In genomic region chr6:43231735-43232450, GRCh38 we compare ENCODE assay signal across 1 cellular context.
TF ChIP-seq lines count a peak whose summit lies in the region.

No MANE protein-coding gene starts in this region.

TF ChIP-seq in HEK293, 187 proteins besides CTCF, POLR2A, EP300 and RAD21 (continued from another document):
- TF ChIP-seq ZNF391 (tag by site-specific recombination; IDR thresholded peaks at IDR 0.05; ENCODE audit: borderline replicate concordance, low read depth): no peak
- TF ChIP-seq ZNF426 (tag by site-specific recombination; IDR thresholded peaks at IDR 0.05): no peak
- peak; percentile 67 for TF ChIP-seq ZNF121 (tag by site-specific recombination; IDR thresholded peaks at IDR 0.05)
- no peak for TF ChIP-seq ZNF501 (tag by site-specific recombination; IDR thresholded peaks at IDR 0.05)
- TF ChIP-seq ZSCAN30 (tag by site-specific recombination; IDR thresholded peaks at IDR 0.05): no peak
- TF ChIP-seq ZNF791 (tag by site-specific recombination; IDR thresholded peaks at IDR 0.05): no peak
- TF ChIP-seq ZNF148 (tag by site-specific recombination; IDR thresholded peaks at IDR 0.05; ENCODE audit: borderline replicate concordance): no peak
- TF ChIP-seq ZNF785 (tag by site-specific recombination; IDR thresholded peaks at IDR 0.05): no peak
- 0 out of 2 replicates have a peak, but pooled peaks have one; percentile 29 for TF ChIP-seq ZNF645 (tag by site-specific recombination; IDR thresholded peaks at IDR 0.05)
- TF ChIP-seq ZNF701 (tag by site-specific recombination; IDR thresholded peaks at IDR 0.05): no peak
- TF ChIP-seq GLI2 (tag by site-specific recombination; IDR thresholded peaks at IDR 0.05; ENCODE audit: borderline replicate concordance, low read depth): no peak
- no peak for TF ChIP-seq TCF7L2 (IDR thresholded peaks at IDR 0.05; ENCODE audit: borderline replicate concordance, low read depth, low read length)
- no peak for TF ChIP-seq REPIN1 (tag by site-specific recombination; IDR thresholded peaks at IDR 0.05; ENCODE audit: low read depth)
- TF ChIP-seq TSHZ1 (tag by site-specific recombination; IDR thresholded peaks at IDR 0.05; ENCODE audit: borderline replicate concordance): no peak
- 0 out of 2 replicates have a peak, but pooled peaks have one; percentile 41 for TF ChIP-seq PRDM1 (tag by site-specific recombination; IDR thresholded peaks at IDR 0.05)
- TF ChIP-seq ZNF292 (tag by site-specific recombination; IDR thresholded peaks at IDR 0.05; ENCODE audit: borderline replicate concordance, low read depth): no peak
- TF ChIP-seq ZNF311 (tag by site-specific recombination; IDR thresholded peaks at IDR 0.05; ENCODE audit: borderline replicate concordance): no peak
- no peak for TF ChIP-seq ZNF843 (tag by site-specific recombination; IDR thresholded peaks at IDR 0.05)
- no peak for TF ChIP-seq GLIS1 (tag by site-specific recombination; IDR thresholded peaks at IDR 0.05)
- TF ChIP-seq ZNF513 (tag by site-specific recombination; IDR thresholded peaks at IDR 0.05): no peak
- no peak for TF ChIP-seq ZNF580 (tag by site-specific recombination; IDR thresholded peaks at IDR 0.05)
- no peak for TF ChIP-seq ZNF596 (tag by site-specific recombination; IDR thresholded peaks at IDR 0.05)
- peak; percentile 97 for TF ChIP-seq ZNF366 (tag by site-specific recombination; conservative IDR thresholded peaks at IDR 0.05)
- no peak for TF ChIP-seq ZNF473 (tag by site-specific recombination; IDR thresholded peaks at IDR 0.05)
- no peak for TF ChIP-seq ZNF24 (tag by site-specific recombination; IDR thresholded peaks at IDR 0.05)
- no peak for TF ChIP-seq ZNF624 (tag by site-specific recombination; IDR thresholded peaks at IDR 0.05)
- TF ChIP-seq AEBP2 (tag by site-specific recombination; IDR thresholded peaks at IDR 0.05; ENCODE audit: borderline replicate concordance): 0 out of 2 replicates have a peak, but pooled peaks have one; percentile 23
- no peak for TF ChIP-seq ZNF837 (tag by site-specific recombination; IDR thresholded peaks at IDR 0.05)
- no peak for TF ChIP-seq ZNF341 (tag by site-specific recombination; IDR thresholded peaks at IDR 0.05; ENCODE audit: low read depth)
